In genomic region chr1:86548863-86549262, GRCh38 we compare ENCODE assay signal across 16 cellular contexts. TPM values are rescaled to one million over a fixed set of nuclear protein-coding genes. Genes with fewer than 3 reads are reported as not detected.
DNase-seq lines count a peak whose midpoint lies in the region; ATAC-seq and TF ChIP-seq lines count a peak whose summit lies in the region.
"Had no signal": no experiment of that assay in that cellular context is flagged by ENCODE, and none has a peak within 500 bp of the region (broad histone marks: within the 10 kb centered on the region; RNA-seq: fewer than 3 reads in every experiment).

No MANE protein-coding gene starts in this region.

- POLR2A ChIA-PET in Caco-2 (lab: Charles Lee) = no interaction called here

- no TSS peak for BruUV-seq in Caco-2 (replicated peaks; lab: Mats Ljungman, UMichigan)

- H3K27ac Mint-ChIP-seq in Caco-2 (ENCODE audit: unreplicated experiment) (peak overlapping the region; percentile 4), chondrocyte (ENCODE audit: unreplicated experiment) (no peak overlapping the region)

- H3K4me1 ChIP-seq in Caco-2 (no peaks in the 10 kb centered on the region), mesendoderm (ENCODE audit: control insufficient read depth, low read depth, low read length) (no peaks in the 10 kb centered on the region), heart right ventricle (no peaks in the 10 kb centered on the region)
- H3K4me1 ChIP-seq: BLaER1 had no signal

- H4K5ac ChIP-seq in mesendoderm (ENCODE audit: low read length) = no peak overlapping the region

- H3K4me3 Mint-ChIP-seq in Caco-2 (ENCODE audit: unreplicated experiment) (no peak overlapping the region), chondrocyte (ENCODE audit: unreplicated experiment) (no peak overlapping the region)
- H3K4me3 Mint-ChIP-seq: CD4-positive, CD25-positive, alpha-beta regulatory T cell had no signal

- H3K4me3 ChIP-seq in Caco-2 (ENCODE audit: low read depth, low read length) (no peak overlapping the region), dorsolateral prefrontal cortex (peak overlapping the region in 1 of 59 donors; percentile 2), mesendoderm (ENCODE audit: low read length) (no peak overlapping the region), heart right ventricle (no peak overlapping the region)
- H3K4me3 ChIP-seq: BLaER1, HAP-1 had no signal

- H3K9me3 Mint-ChIP-seq in Caco-2 (ENCODE audit: unreplicated experiment) = no peaks in the 10 kb centered on the region
- H3K9me3 Mint-ChIP-seq in chondrocyte (ENCODE audit: low read depth) = peaks cover 13% of the 10 kb centered on the region

- H3K27me3 ChIP-seq in Caco-2 (replicated peaks; ENCODE audit: control insufficient read depth, insufficient read depth, low read length) (no peaks in the 10 kb centered on the region), dorsolateral prefrontal cortex (no peaks in the 10 kb centered on the region), mesendoderm (ENCODE audit: insufficient read depth, low read length, poor library complexity) (no peaks in the 10 kb centered on the region), heart right ventricle (no peaks in the 10 kb centered on the region)
- H3K27me3 ChIP-seq: BLaER1 had no signal

- H3K9ac ChIP-seq in mesendoderm (ENCODE audit: low read length) = no peak overlapping the region
- H3K9ac ChIP-seq: BLaER1 had no signal

- intact Hi-C loops in Caco-2 (cut with micrococcal nuclease; ENCODE audit: unreplicated experiment) = no loop called here
- intact Hi-C loops in dorsolateral prefrontal cortex (cut with DNase I) = no loop called here
- intact Hi-C loops in heart right ventricle (cut with DNase I) = no loop called here

- no peaks in the 10 kb centered on the region for H3K36me3 Mint-ChIP-seq in Caco-2 (ENCODE audit: insufficient read depth, unreplicated experiment)
- H3K36me3 Mint-ChIP-seq in chondrocyte (ENCODE audit: low read depth) = no peaks in the 10 kb centered on the region
- H3K36me3 Mint-ChIP-seq: CD4-positive, CD25-positive, alpha-beta regulatory T cell had no signal

- no peak overlapping the region for H3K4ac ChIP-seq in mesendoderm (ENCODE audit: low read depth, low read length)

- H2AK5ac ChIP-seq in mesendoderm (ENCODE audit: low read length) = no peak overlapping the region

- H3K36me3 ChIP-seq in Caco-2 (ENCODE audit: control insufficient read depth, insufficient read depth, low read length) (no peaks in the 10 kb centered on the region), mesendoderm (ENCODE audit: control insufficient read depth, insufficient read depth, low read length) (no peaks in the 10 kb centered on the region), heart right ventricle (no peaks in the 10 kb centered on the region)
- H3K36me3 ChIP-seq: BLaER1, HAP-1 had no signal

- H3K4me2 ChIP-seq in mesendoderm (ENCODE audit: low read length) = no peak overlapping the region
- H3K4me2 ChIP-seq: BLaER1 had no signal

- H3K18ac ChIP-seq in mesendoderm (ENCODE audit: low read length) = no peak overlapping the region

- TF ChIP-seq CTCF in Caco-2 (IDR thresholded peaks at IDR 0.05; ENCODE audit: insufficient read depth in 1 of 2, low read depth in 1 of 2, low read length in 1 of 2, severe bottlenecking in 1 of 2, unreplicated experiment in 1 of 2) = no peak
- TF ChIP-seq CTCF in dorsolateral prefrontal cortex (IDR thresholded peaks at IDR 0.05 in 54 of 56, conservative IDR thresholded peaks at IDR 0.05 in 2 of 56; ENCODE audit: low read depth in 1 of 56, partially characterized antibody in 56 of 56) = no peak
- no peak for TF ChIP-seq CTCF in heart right ventricle (IDR thresholded peaks at IDR 0.05)
- no peak for TF ChIP-seq CTCF in chondrocyte (IDR thresholded peaks at IDR 0.05)

- no peak for ATAC-seq in heart right ventricle
- no peak for ATAC-seq in HG02884 (IDR thresholded peaks at IDR 0.05; ENCODE audit: unreplicated experiment)

- no peak overlapping the region for H4K8ac ChIP-seq in mesendoderm (ENCODE audit: low read depth, low read length)

- no peak overlapping the region for H2BK15ac ChIP-seq in mesendoderm (replicated peaks; ENCODE audit: low read depth)

- no peaks in the 10 kb centered on the region for H3K79me1 ChIP-seq in mesendoderm (ENCODE audit: low read length)

- H3K23ac ChIP-seq in mesendoderm (ENCODE audit: low read length) = no peak overlapping the region

- no peaks in the 10 kb centered on the region for H3K9me3 ChIP-seq in Caco-2
- peaks cover 0 to 16% (median 0%) of the 10 kb centered on the region in 11 donors for H3K9me3 ChIP-seq in heart right ventricle
- H3K9me3 ChIP-seq: HAP-1 had no signal

- no peak overlapping the region for H3K56ac ChIP-seq in mesendoderm (ENCODE audit: low read length)

- H2BK5ac ChIP-seq in mesendoderm (ENCODE audit: low read length) = no peak overlapping the region

- WGBS in mesendoderm (ENCODE audit: extremely low coverage, insufficient coverage, low lambda C conversion rate) = no CpG with 5 or more reads among the region's 1 CpG
- WGBS in heart right ventricle, 2 donors = 87 to 93% methylated on average over 1 of the region's 1 CpG

- no peak for DNase-seq in Caco-2
- DNase-seq in dorsolateral prefrontal cortex = no peak
- DNase-seq in mesendoderm = peak; percentile 5
- no peak for DNase-seq in substantia nigra (lab: John Stamatoyannopoulos, UW)
- DNase-seq in heart right ventricle = no peak
- no peak for DNase-seq in chondrocyte (ENCODE audit: low spot score)
- DNase-seq: 8988T; AML-193; Calu3; CD4-positive, CD25-positive, alpha-beta regulatory T cell; DMS 273 treated with DMSO at 0.1 percent for 48 hours had no signal

- peak overlapping the region in 44 of 59 donors; percentile 48 to 100 (median 95) for H3K27ac ChIP-seq in dorsolateral prefrontal cortex
- H3K27ac ChIP-seq in mesendoderm (ENCODE audit: low read depth, low read length) = no peak overlapping the region
- H3K27ac ChIP-seq in substantia nigra (ENCODE audit: low read depth, low read length, poor library complexity, severe bottlenecking) = peak overlapping the region; percentile 56
- no peak overlapping the region for H3K27ac ChIP-seq in heart right ventricle
- H3K27ac ChIP-seq: BLaER1 had no signal

- no peaks in the 10 kb centered on the region for H3K79me2 ChIP-seq in mesendoderm (ENCODE audit: control insufficient read depth, insufficient read depth, low read length)

- CTCF ChIA-PET in Caco-2 (lab: Charles Lee) = no interaction called here

- H3K27me3 Mint-ChIP-seq in Caco-2 (ENCODE audit: insufficient read depth, unreplicated experiment) (no peaks in the 10 kb centered on the region), chondrocyte (ENCODE audit: low read depth) (no peaks in the 10 kb centered on the region)

- H2BK120ac ChIP-seq in mesendoderm (ENCODE audit: low read depth, low read length) = no peak overlapping the region

- H3K4me1 Mint-ChIP-seq in Caco-2 (ENCODE audit: low read depth, unreplicated experiment) = peaks cover 6% of the 10 kb centered on the region
- H3K4me1 Mint-ChIP-seq in chondrocyte (ENCODE audit: low read depth) = no peaks in the 10 kb centered on the region
- H3K4me1 Mint-ChIP-seq: CD4-positive, CD25-positive, alpha-beta regulatory T cell had no signal

RNA-seq across cellular contexts. Expression of gene CLCA4, which starts 2.0 kb away (rescaled TPM):
- not detected in 2 replicates for total RNA-seq in Caco-2 (2022)
- 10 to 100 TPM in 25 of 120 experiments, 1 to 10 TPM in 92, under 1 TPM in 3; 0.93 to 27.9 (median 5.7) TPM for total RNA-seq in dorsolateral prefrontal cortex
- not detected for polyA plus RNA-seq in mesendoderm (2013, experiment 1 of 2)
- 0.01 TPM for polyA plus RNA-seq in mesendoderm (2013, experiment 2 of 2)
- total RNA-seq in heart right ventricle = under 1 TPM in 1 of 10 donors, not detected in 9; 0.23 TPM
- polyA plus RNA-seq in heart right ventricle = under 1 TPM in 1 of 2 donors, not detected in 1; 0.04 TPM
- total RNA-seq in chondrocyte = not detected in 3 replicates
- total RNA-seq: Calu3; CD4-positive, CD25-positive, alpha-beta regulatory T cell; Daoy; H1 had no signal
- polyA plus RNA-seq: CD4-positive, CD25-positive, alpha-beta regulatory T cell; H1 had no signal

Comparison
In these comparisons a context has a peak if more than half of its experiments do, and no peak if none do; other contexts are left out.
1. H3K27ac ChIP-seq: peak in dorsolateral prefrontal cortex (44 of 59) and substantia nigra (single experiment); none in mesendoderm (single experiment) and heart right ventricle (0 of 10).